ENCODE assay signal across 10 cellular contexts in the genomic region with DNA sequence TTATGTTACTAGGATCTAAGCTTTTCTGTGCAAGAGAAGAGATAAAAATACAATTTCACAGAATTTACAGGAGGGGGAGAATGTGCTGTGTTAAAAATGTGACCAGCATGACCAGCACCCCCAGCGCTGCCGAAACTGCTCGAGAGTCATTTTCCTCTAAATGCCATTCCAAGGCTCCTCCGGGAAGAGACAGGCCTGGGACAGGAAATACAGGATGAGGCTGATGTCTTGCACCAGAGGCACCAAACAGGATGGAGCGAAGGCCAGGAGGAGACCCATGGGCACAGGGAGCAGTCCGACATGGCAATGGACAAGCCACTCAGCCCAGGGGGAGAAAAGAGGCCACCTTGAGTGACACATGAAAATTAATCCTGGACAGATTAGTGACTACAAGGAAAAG.
"Had no signal": no experiment of that assay in that cellular context is flagged by ENCODE, and none has a peak within 500 bp of the region (broad histone marks: within the 10 kb centered on the region; RNA-seq: fewer than 3 reads in every experiment).

No MANE protein-coding gene starts in this region.

- H3K27me3 Mint-ChIP-seq: activated naive CD4-positive, alpha-beta T cell treated with anti-CD3 and anti-CD28 coated beads, Interleukin-2, amount 10 ng/mL, durations not matched to agents 7 days and 5 days had no signal

- H3K36me3 ChIP-seq: ovary, tibial artery, uterus had no signal

- H3K27me3 ChIP-seq: gastroesophageal sphincter, ovary, tibial artery, uterus had no signal

- H3K4me1 ChIP-seq: tibial artery, uterus had no signal

- H3K27ac Mint-ChIP-seq: activated naive CD4-positive, alpha-beta T cell treated with anti-CD3 and anti-CD28 coated beads, Interleukin-2, amount 10 ng/mL, durations not matched to agents 7 days and 5 days; endodermal cell had no signal

- H3K9me3 Mint-ChIP-seq: activated naive CD4-positive, alpha-beta T cell treated with anti-CD3 and anti-CD28 coated beads, Interleukin-2, amount 10 ng/mL, durations not matched to agents 7 days and 5 days; endodermal cell had no signal

- DNase-seq: activated CD4-positive, alpha-beta T cell treated with anti-CD3 and anti-CD28 coated beads, Interleukin-2, amount 50 U/mL, for 48 hours; activated naive CD4-positive, alpha-beta T cell treated with anti-CD3 and anti-CD28 coated beads, Interleukin-2, amount 10 ng/mL, durations not matched to agents 7 days and 5 days; endodermal cell; erythroblast; stimulated activated CD4-positive, alpha-beta T cell treated with anti-CD3 and anti-CD28 coated beads, Interleukin-2, amount 100 ng/mL, for 48 hours; stimulated activated naive CD4-positive, alpha-beta T cell; tibial artery; uterus had no signal

- H3K4me3 Mint-ChIP-seq: activated naive CD4-positive, alpha-beta T cell treated with anti-CD3 and anti-CD28 coated beads, Interleukin-2, amount 10 ng/mL, durations not matched to agents 7 days and 5 days; endodermal cell had no signal

- H3K9me3 ChIP-seq: gastroesophageal sphincter, ovary, tibial artery, uterus had no signal

- H3K4me3 ChIP-seq: gastroesophageal sphincter, ovary, tibial artery, uterus had no signal

- H3K27ac ChIP-seq: gastroesophageal sphincter, tibial artery, uterus had no signal

- ATAC-seq: gastroesophageal sphincter had no signal
